In the genomic region with DNA sequence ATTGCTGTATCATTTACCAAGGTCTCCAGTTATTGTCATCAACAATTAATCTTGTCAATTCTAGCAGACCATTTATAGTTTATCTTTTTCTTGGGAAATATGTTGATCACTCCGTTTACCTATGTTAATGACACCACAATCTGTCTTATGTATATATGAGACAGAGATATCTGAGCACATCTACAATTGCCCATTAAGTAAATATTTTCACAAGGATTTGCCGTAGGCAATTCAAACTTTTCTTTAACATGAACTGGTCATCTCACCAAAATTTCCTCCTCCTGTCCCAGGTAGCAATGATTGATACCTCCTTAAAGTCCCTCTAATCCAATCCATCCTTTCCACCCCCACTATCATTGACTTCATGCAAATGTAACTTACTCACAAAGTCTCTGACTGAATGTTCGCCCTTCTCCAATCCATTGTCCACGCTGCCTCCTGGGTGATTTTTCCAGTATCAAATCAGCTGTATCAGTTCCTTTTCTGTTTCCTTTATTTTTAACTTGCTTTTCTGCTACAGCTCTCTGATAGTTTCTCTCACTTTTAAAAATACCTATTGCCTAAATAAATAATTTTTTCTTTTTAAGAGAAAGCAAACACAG, we compare ENCODE assay signal across 30 cellular contexts.
"Had no signal": no experiment of that assay in that cellular context is flagged by ENCODE, and none has a peak within 500 bp of the region (broad histone marks: within the 10 kb centered on the region; RNA-seq: fewer than 3 reads in every experiment).

No MANE protein-coding gene starts in this region.

- DNase-seq: activated B cell treated with CpG ODN at 0.5 μM for 24 hours; activated CD4-positive, alpha-beta T cell treated with anti-CD3 and anti-CD28 coated beads for 36 hours; activated CD4-positive, alpha-beta T cell treated with anti-CD3 and anti-CD28 coated beads, Interleukin-2, amount 50 U/mL, for 4 hours; activated CD8-positive, alpha-beta memory T cell treated with anti-CD3 and anti-CD28 coated beads for 24 hours; activated CD8-positive, alpha-beta memory T cell treated with anti-CD3 and anti-CD28 coated beads, Interleukin-2, amount 50 U/mL, for 4 hours; activated naive CD4-positive, alpha-beta T cell; activated T-cell treated with anti-CD3 and anti-CD28 coated beads, Interleukin-2, amount 50 U/mL, for 24 hours; adrenal gland; brain microvascular endothelial cell; central memory CD4-positive, alpha-beta T cell; effector memory CD4-positive, alpha-beta T cell; foreskin melanocyte; kidney; midbrain; right cardiac atrium; stimulated activated CD4-positive, alpha-beta T cell treated with anti-CD3 and anti-CD28 coated beads, Interleukin-2, amount 100 ng/mL, for 24 hours; stimulated activated naive CD8-positive, alpha-beta T cell treated with anti-CD3 and anti-CD28 coated beads, Interleukin-15, amount 100 ng/mL, for 72 hours; T-helper 9 cell; transverse colon; uterus had no signal

- H3K4me1 Mint-ChIP-seq: activated B cell treated with CpG ODN at 0.5 μM for 24 hours; activated CD4-positive, alpha-beta T cell treated with anti-CD3 and anti-CD28 coated beads for 36 hours; activated T-helper 17 cell treated with anti-CD3 and anti-CD28 coated beads, Interleukin-2, amount 50 U/mL, for 72 hours; stimulated activated effector memory CD8-positive, alpha-beta T cell treated with anti-CD3 and anti-CD28 coated beads, Interleukin-12 subunit alpha, Interleukin-12 subunit beta, amount 100 ng/mL, for 72 hours; stimulated activated naive CD8-positive, alpha-beta T cell treated with anti-CD3 and anti-CD28 coated beads, Interleukin-15, amount 100 ng/mL, for 72 hours had no signal

- H3K9me3 ChIP-seq: adrenal gland, ascending aorta, neutrophil, uterus had no signal

- H2AFZ ChIP-seq: parathyroid adenoma had no signal

- H3K4me1 ChIP-seq: parathyroid adenoma, transverse colon, uterus had no signal

- H3K4me3 Mint-ChIP-seq: activated B cell treated with CpG ODN at 0.5 μM for 24 hours; activated CD4-positive, alpha-beta T cell treated with anti-CD3 and anti-CD28 coated beads for 36 hours; activated naive CD8-positive, alpha-beta T cell; activated T-cell treated with anti-CD3 and anti-CD28 coated beads, Interleukin-2, amount 50 U/mL, for 24 hours; activated T-helper 17 cell treated with anti-CD3 and anti-CD28 coated beads, Interleukin-2, amount 50 U/mL, for 72 hours; natural killer cell treated with Interleukin-12 subunit alpha and Interleukin-12 subunit beta and Interleukin-15 and Interleukin-18, amount 100 ng/mL, for 72 hours; stimulated activated effector memory CD8-positive, alpha-beta T cell treated with anti-CD3 and anti-CD28 coated beads, Interleukin-12 subunit alpha, Interleukin-12 subunit beta, amount 100 ng/mL, for 72 hours; stimulated activated naive CD8-positive, alpha-beta T cell treated with anti-CD3 and anti-CD28 coated beads, Interleukin-15, amount 100 ng/mL, for 72 hours had no signal

- H3K79me2 ChIP-seq: parathyroid adenoma had no signal

- H3K27me3 ChIP-seq: adrenal gland, ascending aorta, brain microvascular endothelial cell, neutrophil, transverse colon, uterus had no signal

- H3K27ac Mint-ChIP-seq: activated B cell treated with CpG ODN at 0.5 μM for 24 hours; activated CD4-positive, alpha-beta T cell treated with anti-CD3 and anti-CD28 coated beads for 36 hours; activated naive CD8-positive, alpha-beta T cell; activated T-cell treated with anti-CD3 and anti-CD28 coated beads, Interleukin-2, amount 50 U/mL, for 24 hours; activated T-helper 17 cell treated with anti-CD3 and anti-CD28 coated beads, Interleukin-2, amount 50 U/mL, for 72 hours; natural killer cell treated with Interleukin-12 subunit alpha and Interleukin-12 subunit beta and Interleukin-15 and Interleukin-18, amount 100 ng/mL, for 72 hours; stimulated activated effector memory CD8-positive, alpha-beta T cell treated with anti-CD3 and anti-CD28 coated beads, Interleukin-12 subunit alpha, Interleukin-12 subunit beta, amount 100 ng/mL, for 72 hours; stimulated activated naive CD8-positive, alpha-beta T cell treated with anti-CD3 and anti-CD28 coated beads, Interleukin-15, amount 100 ng/mL, for 72 hours had no signal

- ATAC-seq: activated CD4-positive, alpha-beta T cell treated with anti-CD3 and anti-CD28 coated beads for 36 hours; activated T-helper 17 cell treated with anti-CD3 and anti-CD28 coated beads, Interleukin-2, amount 50 U/mL, for 72 hours; esophagus mucosa; natural killer cell treated with Interleukin-12 subunit alpha and Interleukin-12 subunit beta and Interleukin-15 and Interleukin-18, amount 100 ng/mL, for 72 hours; right cardiac atrium; stimulated activated effector memory CD8-positive, alpha-beta T cell treated with anti-CD3 and anti-CD28 coated beads, Interleukin-12 subunit alpha, Interleukin-12 subunit beta, amount 100 ng/mL, for 72 hours; stimulated activated naive CD8-positive, alpha-beta T cell treated with anti-CD3 and anti-CD28 coated beads, Interleukin-15, amount 100 ng/mL, for 72 hours had no signal

- H3K9me3 Mint-ChIP-seq: activated B cell treated with CpG ODN at 0.5 μM for 24 hours; stimulated activated naive CD8-positive, alpha-beta T cell treated with anti-CD3 and anti-CD28 coated beads, Interleukin-15, amount 100 ng/mL, for 72 hours had no signal

- H3K36me3 ChIP-seq: adrenal gland, ascending aorta, brain microvascular endothelial cell, neutrophil, transverse colon, uterus had no signal

- H3K27ac ChIP-seq: adrenal gland, brain microvascular endothelial cell, neutrophil, parathyroid adenoma, skin epidermis, transverse colon, uterus had no signal

- H3K27me3 Mint-ChIP-seq: activated B cell treated with CpG ODN at 0.5 μM for 24 hours; activated CD4-positive, alpha-beta T cell treated with anti-CD3 and anti-CD28 coated beads for 36 hours; activated T-cell treated with anti-CD3 and anti-CD28 coated beads, Interleukin-2, amount 50 U/mL, for 24 hours; activated T-helper 17 cell treated with anti-CD3 and anti-CD28 coated beads, Interleukin-2, amount 50 U/mL, for 72 hours; natural killer cell treated with Interleukin-12 subunit alpha and Interleukin-12 subunit beta and Interleukin-15 and Interleukin-18, amount 100 ng/mL, for 72 hours; stimulated activated naive CD8-positive, alpha-beta T cell treated with anti-CD3 and anti-CD28 coated beads, Interleukin-15, amount 100 ng/mL, for 72 hours had no signal

- H3K36me3 Mint-ChIP-seq: activated naive CD8-positive, alpha-beta T cell; natural killer cell treated with Interleukin-12 subunit alpha and Interleukin-12 subunit beta and Interleukin-15 and Interleukin-18, amount 100 ng/mL, for 72 hours; stimulated activated effector memory CD8-positive, alpha-beta T cell treated with anti-CD3 and anti-CD28 coated beads, Interleukin-12 subunit alpha, Interleukin-12 subunit beta, amount 100 ng/mL, for 72 hours had no signal

- H3K4me3 ChIP-seq: adrenal gland, lung, skin epidermis, transverse colon, uterus had no signal
